Comparison of ENCODE assay signal across 19 cellular contexts in the genomic region with DNA sequence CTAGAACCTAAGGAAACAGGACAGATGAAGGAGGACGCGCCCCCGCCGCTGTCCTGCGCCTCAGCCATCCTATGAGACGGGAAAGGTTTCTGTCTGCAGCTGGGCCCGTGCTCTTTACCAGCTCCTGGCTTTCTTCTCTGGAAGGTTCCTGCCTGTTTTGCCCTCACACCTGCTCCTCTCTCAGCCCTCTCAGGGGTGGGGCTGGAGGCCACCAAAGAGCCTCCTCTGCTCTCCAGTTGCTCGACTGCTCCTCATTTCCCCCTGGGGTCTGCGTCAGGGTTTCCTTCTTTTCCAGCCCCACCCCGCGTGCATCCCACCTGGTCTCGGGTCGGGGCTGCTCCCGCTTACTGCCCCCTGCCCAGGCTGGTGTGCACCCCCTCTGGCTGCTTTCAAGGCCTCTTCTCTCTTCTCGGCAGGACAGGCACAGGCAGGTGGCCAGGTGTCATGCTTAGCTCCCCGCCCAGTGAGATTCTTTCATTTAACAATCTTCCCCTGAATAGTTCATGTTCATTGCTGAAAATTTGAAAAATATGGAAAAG. TPM values are rescaled to one million over a fixed set of nuclear protein-coding genes. Genes with fewer than 3 reads are reported as not detected.
DNase-seq lines count a peak whose midpoint lies in the region; ATAC-seq and TF ChIP-seq lines count a peak whose summit lies in the region.
"Had no signal": no experiment of that assay in that cellular context is flagged by ENCODE, and none has a peak within 500 bp of the region (broad histone marks: within the 10 kb centered on the region; RNA-seq: fewer than 3 reads in every experiment).

No MANE protein-coding gene starts in this region.

- intact Hi-C loops in OCI-LY7 (cut with micrococcal nuclease; ENCODE audit: unreplicated experiment): no loop called here

- H3K36me3 ChIP-seq in H7 (replicated peaks; ENCODE audit: control insufficient read depth, insufficient read depth, low read length): no peaks in the 10 kb centered on the region
- H3K36me3 ChIP-seq in OCI-LY7 (ENCODE audit: insufficient read depth, low read length): no peaks in the 10 kb centered on the region

- peaks cover 6% of the 10 kb centered on the region for H3K4me1 ChIP-seq in OCI-LY7 (ENCODE audit: insufficient read depth, low read length, poor library complexity, severe bottlenecking)

- no peak overlapping the region for H3K27ac ChIP-seq in OCI-LY7 (ENCODE audit: low read depth, low read length, poor library complexity, severe bottlenecking)
- H3K27ac ChIP-seq: 22Rv1, A549, C4-2B, GM23248 had no signal

- no peak overlapping the region for H3K27ac Mint-ChIP-seq in glutamatergic neuron (ENCODE audit: unreplicated experiment)
- peak overlapping the region; percentile 53 for H3K27ac Mint-ChIP-seq in stimulated activated naive B cell treated with anti-CD40 and anti-IgM and Interleukin-4, amounts not matched to agents 10 μg/mL and 1 μg/mL and 100 μg/mL, for 72 hours
- H3K27ac Mint-ChIP-seq: CD4-positive, alpha-beta T cell had no signal

- no peak overlapping the region for H3K4me3 ChIP-seq in H7 (ENCODE audit: insufficient read depth, low read depth, low read length)
- no peak overlapping the region for H3K4me3 ChIP-seq in OCI-LY7 (ENCODE audit: low read depth, low read length, poor library complexity, severe bottlenecking)
- H3K4me3 ChIP-seq: A549, GM23248 had no signal

- peaks cover 10% of the 10 kb centered on the region for H3K4me1 Mint-ChIP-seq in glutamatergic neuron (ENCODE audit: low read depth, unreplicated experiment)
- peaks cover 0 to 4% of the 10 kb centered on the region in 2 donors for H3K4me1 Mint-ChIP-seq in stimulated activated naive B cell treated with anti-CD40 and anti-IgM and Interleukin-4, amounts not matched to agents 10 μg/mL and 1 μg/mL and 100 μg/mL, for 72 hours

- H3K9me3 Mint-ChIP-seq in glutamatergic neuron (ENCODE audit: unreplicated experiment): peaks cover 2% of the 10 kb centered on the region
- H3K9me3 Mint-ChIP-seq in stimulated activated naive B cell treated with anti-CD40 and anti-IgM and Interleukin-4, amounts not matched to agents 10 μg/mL and 1 μg/mL and 100 μg/mL, for 72 hours: peaks cover 0 to 2% of the 10 kb centered on the region in 2 donors
- H3K9me3 Mint-ChIP-seq: CD4-positive, alpha-beta T cell had no signal

- peaks cover 1% of the 10 kb centered on the region; the same call in 1 of the 2 replicates for H3K9me3 ChIP-seq in OCI-LY7 (ENCODE audit: low read length)
- H3K9me3 ChIP-seq: A549, Caco-2 had no signal

- ATAC-seq in stimulated activated naive B cell treated with anti-CD40 and anti-IgM and Interleukin-4, amounts not matched to agents 10 μg/mL and 1 μg/mL and 100 μg/mL, for 72 hours (replicated peaks): no peak
- ATAC-seq in GM19395 (IDR thresholded peaks at IDR 0.05; ENCODE audit: unreplicated experiment): no peak
- ATAC-seq: A549 had no signal

- H3K27me3 Mint-ChIP-seq in glutamatergic neuron (ENCODE audit: unreplicated experiment): peaks cover 10% of the 10 kb centered on the region
- no peaks in the 10 kb centered on the region for H3K27me3 Mint-ChIP-seq in stimulated activated naive B cell treated with anti-CD40 and anti-IgM and Interleukin-4, amounts not matched to agents 10 μg/mL and 1 μg/mL and 100 μg/mL, for 72 hours
- H3K27me3 Mint-ChIP-seq: CD4-positive, alpha-beta T cell had no signal

- TF ChIP-seq CTCF in glutamatergic neuron (IDR thresholded peaks at IDR 0.05; ENCODE audit: partially characterized antibody, unreplicated experiment) (no peak), OCI-LY7 (conservative IDR thresholded peaks at IDR 0.05; ENCODE audit: low read length) (no peak)

- no peaks in the 10 kb centered on the region for H4K20me1 ChIP-seq in OCI-LY7 (ENCODE audit: insufficient read depth, low read length)

- H3K4me2 ChIP-seq in OCI-LY7 (ENCODE audit: low read length): no peak overlapping the region
- H3K4me2 ChIP-seq: A549 had no signal

- H3K27me3 ChIP-seq in H7 (ENCODE audit: control insufficient read depth, insufficient read depth, low read length): 0 out of 2 replicates have a peak, but pooled peaks cover 2% of the 10 kb centered on the region

- H3K4me3 Mint-ChIP-seq in glutamatergic neuron (ENCODE audit: unreplicated experiment): no peak overlapping the region
- H3K4me3 Mint-ChIP-seq in stimulated activated naive B cell treated with anti-CD40 and anti-IgM and Interleukin-4, amounts not matched to agents 10 μg/mL and 1 μg/mL and 100 μg/mL, for 72 hours: no peak overlapping the region
- H3K4me3 Mint-ChIP-seq: CD4-positive, alpha-beta T cell had no signal

- no peak overlapping the region for H2AFZ ChIP-seq in OCI-LY7 (ENCODE audit: low read length)
- H2AFZ ChIP-seq: GM23248 had no signal

- DNase-seq in DMS53 (lab: John Stamatoyannopoulos, UW): peak; percentile 36
- DNase-seq in DMS53 treated with DMSO at 0.1 percent for 48 hours (lab: John Stamatoyannopoulos, UW; ENCODE audit: unreplicated experiment): no peak
- DNase-seq in H7: peak; percentile 46
- peak; percentile 20 for DNase-seq in glutamatergic neuron
- DNase-seq in stimulated activated naive B cell treated with anti-CD40 and anti-IgM and Interleukin-4, amounts not matched to agents 10 μg/mL and 1 μg/mL and 100 μg/mL, for 72 hours: no peak
- DNase-seq in OCI-LY7 (ENCODE audit: low spot score): no peak
- DNase-seq: AML-193; Caco-2; CD4-positive, alpha-beta T cell; DMS79 treated with DMSO at 0.1 percent for 48 hours; GF-D8; GM23248; HCEC 1CT had no signal

- POLR2A ChIA-PET in OCI-LY7 (lab: Charles Lee): no interaction called here

- no peaks in the 10 kb centered on the region for H3K79me2 ChIP-seq in OCI-LY7 (ENCODE audit: insufficient read depth, low read depth, low read length)

- no peaks in the 10 kb centered on the region for H3K9me2 ChIP-seq in OCI-LY7 (ENCODE audit: insufficient read depth, low read length)

- no TSS peak for BruUV-seq in OCI-LY7 (replicated peaks; lab: Mats Ljungman, UMichigan)

- H3K36me3 Mint-ChIP-seq in glutamatergic neuron (ENCODE audit: unreplicated experiment): peaks cover 8% of the 10 kb centered on the region
- peaks cover 19 to 33% of the 10 kb centered on the region in 2 donors for H3K36me3 Mint-ChIP-seq in stimulated activated naive B cell treated with anti-CD40 and anti-IgM and Interleukin-4, amounts not matched to agents 10 μg/mL and 1 μg/mL and 100 μg/mL, for 72 hours

- CTCF ChIA-PET in OCI-LY7 (lab: Charles Lee; ENCODE audit: unreplicated experiment): no interaction called here

RNA-seq across cellular contexts. Expression of gene HTT-AS, which starts 4.6 kb away (rescaled TPM):
- total RNA-seq in H7 (2014; rRNA removed; shearing (Covaris generic)): not detected in 2 replicates
- not detected for total RNA-seq in glutamatergic neuron (ENCODE audit: unreplicated experiment)
- not detected in 2 replicates for total RNA-seq in OCI-LY7 (2014; rRNA removed; shearing (Covaris generic))
- total RNA-seq in OCI-LY7 (2022): not detected in 2 replicates
- total RNA-seq: Caco-2; CD4-positive, alpha-beta T cell; GM23248; H4; HT-29 had no signal

RNA-seq across cellular contexts. Expression of gene HTT, which starts 4.8 kb away (rescaled TPM):
- 24.4 and 31.5 TPM in 2 replicates for total RNA-seq in H7 (2014; rRNA removed; shearing (Covaris generic))
- 107 TPM for total RNA-seq in glutamatergic neuron (ENCODE audit: unreplicated experiment)
- 36.4 and 41.2 TPM in 2 replicates for total RNA-seq in OCI-LY7 (2014; rRNA removed; shearing (Covaris generic))
- total RNA-seq in OCI-LY7 (2022): 91.3 and 108 TPM in 2 replicates

Comparison
In these comparisons a context has a peak if more than half of its experiments do, and no peak if none do; other contexts are left out.
1. DNase-seq: peak in DMS53 (single experiment), H7 (single experiment) and glutamatergic neuron (single experiment); none in DMS53 treated with DMSO at 0.1 percent for 48 hours (single experiment), stimulated activated naive B cell treated with anti-CD40 and anti-IgM and Interleukin-4, amounts not matched to agents 10 μg/mL and 1 μg/mL and 100 μg/mL, for 72 hours (single experiment) and OCI-LY7 (single experiment).